Comparison of ENCODE assay signal across 1 cellular context in genomic region chr1:56329970-56330369, GRCh38.
TF ChIP-seq lines count a peak whose summit lies in the region.

No MANE protein-coding gene starts in this region.

TF ChIP-seq in liver, 16 proteins besides CTCF, POLR2A, EP300 and RAD21 (continued from another document):
- no peak for TF ChIP-seq EGR1 (IDR thresholded peaks at IDR 0.05; ENCODE audit: low read depth in 2 of 2)
- TF ChIP-seq YY1 (IDR thresholded peaks at IDR 0.05), result peak; percentile 93
- no peak for TF ChIP-seq SP1 (IDR thresholded peaks at IDR 0.05)
- TF ChIP-seq TAF1 (conservative IDR thresholded peaks at IDR 0.05), result no peak
- TF ChIP-seq GABPA (IDR thresholded peaks at IDR 0.05 in 1 of 2, conservative IDR thresholded peaks at IDR 0.05 in 1 of 2), result peak in 1 of 2 donors; percentile 15
- no peak for TF ChIP-seq ATF3 (IDR thresholded peaks at IDR 0.05)
- TF ChIP-seq NR2F2 (IDR thresholded peaks at IDR 0.05), result no peak
- TF ChIP-seq ZBTB33 (IDR thresholded peaks at IDR 0.05), result peak; percentile 56
- TF ChIP-seq HNF4G (IDR thresholded peaks at IDR 0.05), result no peak
